ENCODE assay signal across 11 cellular contexts in the genomic region with DNA sequence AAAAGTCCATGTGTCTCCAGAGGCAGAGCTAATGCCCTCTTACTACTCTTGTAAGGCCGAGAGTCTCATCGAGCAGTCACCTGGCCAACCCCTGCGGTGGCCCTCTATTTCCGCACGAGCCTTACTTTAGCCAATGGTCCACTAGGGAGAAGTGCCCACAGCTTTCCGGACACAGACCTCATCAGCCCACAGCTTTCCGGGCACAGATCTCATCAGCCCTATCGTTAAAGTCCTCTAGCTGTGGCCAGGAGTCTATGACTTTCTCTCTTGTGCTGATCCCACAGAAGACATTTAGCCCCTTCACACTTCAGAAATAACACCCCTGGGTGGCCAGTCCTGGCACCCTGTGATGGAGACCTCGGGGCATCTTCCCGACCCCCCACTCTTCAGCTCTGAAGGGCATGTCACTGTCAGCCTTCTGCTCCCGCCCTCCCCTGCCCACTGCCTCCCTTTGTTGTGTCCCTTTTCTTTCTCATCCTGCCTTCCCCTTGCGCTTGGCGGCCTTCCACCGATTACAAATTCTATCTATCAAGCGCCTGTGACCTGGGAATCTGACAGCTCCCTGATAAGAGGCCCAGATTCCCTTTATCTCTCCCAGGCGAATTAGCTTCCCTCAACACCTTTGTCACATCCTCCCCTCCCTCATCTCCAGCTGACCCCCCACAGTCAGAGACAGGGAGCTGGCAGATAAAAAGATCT.
DNase-seq lines count a peak whose midpoint lies in the region; ATAC-seq and TF ChIP-seq lines count a peak whose summit lies in the region.
"Had no signal": no experiment of that assay in that cellular context is flagged by ENCODE, and none has a peak within 500 bp of the region (broad histone marks: within the 10 kb centered on the region; RNA-seq: fewer than 3 reads in every experiment).

No MANE protein-coding gene starts in this region.

- H3K27me3 ChIP-seq in GM23338 (ENCODE audit: insufficient read depth) (no peaks in the 10 kb centered on the region), neuronal stem cell (ENCODE audit: control insufficient read depth in 3 of 3, insufficient read depth in 3 of 3, low read depth in 1 of 3, low read length in 3 of 3) (no peaks in the 10 kb centered on the region)

- no peaks in the 10 kb centered on the region for H3K9me2 ChIP-seq in GM23338 (ENCODE audit: insufficient read depth)

- H4K8ac ChIP-seq in neuronal stem cell (ENCODE audit: low read depth, low read length): no peak overlapping the region

- H3K36me3 ChIP-seq in GM23338 (ENCODE audit: insufficient read depth) (no peaks in the 10 kb centered on the region), neuronal stem cell (replicated peaks in 1 of 2; ENCODE audit: control insufficient read depth in 2 of 2, insufficient read depth in 2 of 2, low read length in 2 of 2) (no peaks in the 10 kb centered on the region)

- H3K14ac ChIP-seq in neuronal stem cell (ENCODE audit: low read length): no peak overlapping the region

- no peaks in the 10 kb centered on the region for H3K36me3 Mint-ChIP-seq in GM23338 (ENCODE audit: low read depth)
- H3K36me3 Mint-ChIP-seq: CD4-positive, alpha-beta memory T cell had no signal

- H2AFZ ChIP-seq in GM23338: peak overlapping the region; percentile 38; the same call in 1 of the 2 replicates
- H2AFZ ChIP-seq in neuronal stem cell (ENCODE audit: low read length): peak overlapping the region; percentile 69
- H2AFZ ChIP-seq: PC-9 had no signal

- H2BK12ac ChIP-seq in neuronal stem cell (ENCODE audit: low read length): no peak overlapping the region

- no peak overlapping the region for H2BK5ac ChIP-seq in neuronal stem cell (ENCODE audit: low read length)

- no peaks in the 10 kb centered on the region for H3K9me3 ChIP-seq in neuronal stem cell (replicated peaks in 1 of 2; ENCODE audit: control insufficient read depth in 2 of 2, insufficient read depth in 1 of 2, low read depth in 1 of 2, low read length in 2 of 2)

- peak overlapping the region; percentile 15 for H3K18ac ChIP-seq in neuronal stem cell (ENCODE audit: low read length)

- ATAC-seq in GM23338 (no peak; the same call in 2 of the 3 replicates), SK-N-SH treated with all-trans-retinoic acid at 6 μM for 48 hours (no peak)

- no peaks in the 10 kb centered on the region for H3K9me3 Mint-ChIP-seq in GM23338

- H3F3A ChIP-seq in GM23338 (replicated peaks; ENCODE audit: low read depth): no peaks in the 10 kb centered on the region

- no peaks in the 10 kb centered on the region for H3K79me2 ChIP-seq in GM23338 (replicated peaks; ENCODE audit: insufficient read depth)

- H3K23ac ChIP-seq in neuronal stem cell (ENCODE audit: low read depth, low read length, poor library complexity): no peak overlapping the region

- peaks cover 28% of the 10 kb centered on the region for H3K4me1 Mint-ChIP-seq in GM23338

- no peak overlapping the region for H3K27ac Mint-ChIP-seq in GM23338
- H3K27ac Mint-ChIP-seq: B cell; CD4-positive, alpha-beta memory T cell had no signal

- no peaks in the 10 kb centered on the region for H4K20me1 ChIP-seq in GM23338 (replicated peaks; ENCODE audit: insufficient read depth)

- DNase-seq in GM23338 (ENCODE audit: low spot score) (no peak), cerebellum (ENCODE audit: low spot score) (peak; percentile 69), neuronal stem cell (ENCODE audit: low spot score) (no peak), DMS 273 treated with DMSO at 0.1 percent for 48 hours (lab: John Stamatoyannopoulos, UW) (no peak), EL (no peak), iPS-NIHi11 (ENCODE audit: low spot score) (no peak)
- DNase-seq: CD4-positive, alpha-beta memory T cell; NCI-H1436 treated with DMSO at 0.1 percent for 48 hours; PC-9 had no signal

- no peaks in the 10 kb centered on the region for H3K79me1 ChIP-seq in neuronal stem cell (ENCODE audit: low read depth, low read length)

- H3K27me3 Mint-ChIP-seq in GM23338 (ENCODE audit: insufficient read depth, low read depth, poor library complexity): peaks cover 6% of the 10 kb centered on the region
- H3K27me3 Mint-ChIP-seq: CD4-positive, alpha-beta memory T cell had no signal

- no peak overlapping the region for H4K91ac ChIP-seq in neuronal stem cell (ENCODE audit: low read depth, low read length, poor library complexity)

- no peak overlapping the region for H2BK120ac ChIP-seq in neuronal stem cell (ENCODE audit: low read depth, low read length)

- H3K27ac ChIP-seq in GM23338 (ENCODE audit: low read depth): no peak overlapping the region
- no peak overlapping the region for H3K27ac ChIP-seq in neuronal stem cell (replicated peaks; ENCODE audit: low read length)
- H3K27ac ChIP-seq: PC-9 had no signal

- no peak overlapping the region for H2AK5ac ChIP-seq in neuronal stem cell (ENCODE audit: low read depth, low read length)

- no peak for TF ChIP-seq CTCF in GM23338 (conservative IDR thresholded peaks at IDR 0.05; ENCODE audit: low read depth in 2 of 2)

- no peak overlapping the region for H3K4ac ChIP-seq in neuronal stem cell (ENCODE audit: low read length)

- H3K9ac ChIP-seq in neuronal stem cell (ENCODE audit: low read depth, low read length, poor library complexity): no peak overlapping the region

- no peak overlapping the region for H3K4me3 Mint-ChIP-seq in GM23338
- H3K4me3 Mint-ChIP-seq: B cell; CD4-positive, alpha-beta memory T cell had no signal

- no peak overlapping the region for H3K4me3 ChIP-seq in GM23338
- H3K4me3 ChIP-seq in neuronal stem cell (ENCODE audit: low read length in 2 of 2): no peak overlapping the region
- H3K4me3 ChIP-seq: PC-9 had no signal

- WGBS in neuronal stem cell (ENCODE audit: extremely low coverage in 2 of 2, insufficient read length in 2 of 2, insufficient replicate concordance in 1 of 2), 2 donors: no CpG with 5 or more reads among the region's 16 CpGs

- H3K4me1 ChIP-seq in GM23338 (ENCODE audit: insufficient read depth): peaks cover 11% of the 10 kb centered on the region
- peaks cover 20 to 27% of the 10 kb centered on the region in 2 donors for H3K4me1 ChIP-seq in neuronal stem cell (ENCODE audit: control insufficient read depth in 2 of 2, insufficient read depth in 1 of 2, low read depth in 1 of 2, low read length in 2 of 2)

- H3K4me2 ChIP-seq in GM23338: no peak overlapping the region
- H3K4me2 ChIP-seq in neuronal stem cell (ENCODE audit: insufficient read depth, low read length, poor library complexity, severe bottlenecking): no peak overlapping the region
- H3K4me2 ChIP-seq: PC-9 had no signal

- H2BK15ac ChIP-seq in neuronal stem cell (ENCODE audit: low read length): no peak overlapping the region

TF ChIP-seq in GM23338, 12 proteins besides CTCF, POLR2A, EP300 and RAD21 (continues in another document):
- TF ChIP-seq EZH2phosphoT487 (IDR thresholded peaks at IDR 0.05; ENCODE audit: unreplicated experiment) (no peak), NANOG (IDR thresholded peaks at IDR 0.05; ENCODE audit: borderline replicate concordance) (no peak)
- TF ChIP-seq, protein P1, sequence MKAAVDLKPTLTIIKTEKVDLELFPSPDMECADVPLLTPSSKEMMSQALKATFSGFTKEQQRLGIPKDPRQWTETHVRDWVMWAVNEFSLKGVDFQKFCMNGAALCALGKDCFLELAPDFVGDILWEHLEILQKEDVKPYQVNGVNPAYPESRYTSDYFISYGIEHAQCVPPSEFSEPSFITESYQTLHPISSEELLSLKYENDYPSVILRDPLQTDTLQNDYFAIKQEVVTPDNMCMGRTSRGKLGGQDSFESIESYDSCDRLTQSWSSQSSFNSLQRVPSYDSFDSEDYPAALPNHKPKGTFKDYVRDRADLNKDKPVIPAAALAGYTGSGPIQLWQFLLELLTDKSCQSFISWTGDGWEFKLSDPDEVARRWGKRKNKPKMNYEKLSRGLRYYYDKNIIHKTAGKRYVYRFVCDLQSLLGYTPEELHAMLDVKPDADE (IDR thresholded peaks at IDR 0.05): no peak

TF ChIP-seq in SK-N-SH treated with all-trans-retinoic acid at 6 μM for 48 hours, 23 proteins besides CTCF, POLR2A, EP300 and RAD21:
- no peak for TF ChIP-seq SNAI2 (CRISPR knock-in tag; IDR thresholded peaks at IDR 0.05)
- peak; percentile 40; the same call in 1 of the 2 replicates for TF ChIP-seq TCF4 (CRISPR knock-in tag; IDR thresholded peaks at IDR 0.05; ENCODE audit: borderline replicate concordance)
